Comparison of ENCODE assay signal across 24 cellular contexts in genomic region chr17:34926661-34927060, GRCh38.
"Had no signal": no experiment of that assay in that cellular context is flagged by ENCODE, and none has a peak within 500 bp of the region (broad histone marks: within the 10 kb centered on the region; RNA-seq: fewer than 3 reads in every experiment).

No MANE protein-coding gene starts in this region.

- H3K4me3 ChIP-seq: neural progenitor cell, ovary, psoas muscle, right lobe of liver, sigmoid colon, stomach, thoracic aorta, thyroid gland, tibial nerve, upper lobe of left lung, vagina had no signal

- H3K27ac ChIP-seq: neural progenitor cell, ovary, parathyroid adenoma, psoas muscle, right lobe of liver, sigmoid colon, stomach, thoracic aorta, thyroid gland, tibial nerve, upper lobe of left lung, vagina had no signal

- H2AFZ ChIP-seq: neural progenitor cell, parathyroid adenoma had no signal

- ATAC-seq: psoas muscle; right cardiac atrium; right lobe of liver; stimulated activated effector memory CD8-positive, alpha-beta T cell treated with anti-CD3 and anti-CD28 coated beads, Interleukin-12 subunit alpha, Interleukin-12 subunit beta, amount 100 ng/mL, for 72 hours; stimulated activated naive B cell treated with anti-CD40 and anti-IgM and Interleukin-4, amounts not matched to agents 10 μg/mL and 1 μg/mL and 100 μg/mL, for 72 hours had no signal

- H3K36me3 ChIP-seq: neural progenitor cell, ovary, right lobe of liver, sigmoid colon, thoracic aorta, thyroid gland, upper lobe of left lung, vagina had no signal

- H3K9ac ChIP-seq: neural progenitor cell, parathyroid adenoma had no signal

- H3K9me3 ChIP-seq: ovary, psoas muscle, right lobe of liver, sigmoid colon, stomach, thoracic aorta, thyroid gland, tibial nerve, upper lobe of left lung, vagina had no signal

- H3K79me2 ChIP-seq: parathyroid adenoma had no signal

- H3K4me2 ChIP-seq: neural progenitor cell had no signal

- DNase-seq: occipital lobe; ovary; posterior cingulate gyrus; psoas muscle; right cardiac atrium; right lobe of liver; sigmoid colon; small intestine; stimulated activated CD4-positive, alpha-beta T cell treated with anti-CD3 and anti-CD28 coated beads, Interleukin-15, amount 100 ng/mL, for 24 hours; stimulated activated CD4-positive, alpha-beta T cell treated with anti-CD3 and anti-CD28 coated beads, Interleukin-2, amount 100 ng/mL, for 24 hours; stimulated activated CD4-positive, alpha-beta T cell treated with anti-CD3 and anti-CD28 coated beads, Interleukin-2, amount 100 ng/mL, for 48 hours; stimulated activated CD4-positive, alpha-beta T cell treated with anti-CD3 and anti-CD28 coated beads, Interleukin-4, amount 100 ng/mL, for 24 hours; stimulated activated naive B cell treated with anti-CD40 and anti-IgM and Interleukin-4, amounts not matched to agents 10 μg/mL and 1 μg/mL and 100 μg/mL, for 72 hours; stimulated activated naive CD4-positive, alpha-beta T cell treated with Interleukin-2 at 50 U/mL for 16 hours; stomach; thyroid gland; trophoblast cell; upper lobe of left lung had no signal

- H3K4me1 ChIP-seq: neural progenitor cell, parathyroid adenoma, psoas muscle, right lobe of liver, sigmoid colon, stomach, thyroid gland, tibial nerve, upper lobe of left lung, vagina had no signal

- H3K27me3 ChIP-seq: neural progenitor cell, ovary, right lobe of liver, sigmoid colon, stomach, thyroid gland, tibial nerve, upper lobe of left lung, vagina had no signal
